ENCODE assay signal across 8 cellular contexts in the genomic region with DNA sequence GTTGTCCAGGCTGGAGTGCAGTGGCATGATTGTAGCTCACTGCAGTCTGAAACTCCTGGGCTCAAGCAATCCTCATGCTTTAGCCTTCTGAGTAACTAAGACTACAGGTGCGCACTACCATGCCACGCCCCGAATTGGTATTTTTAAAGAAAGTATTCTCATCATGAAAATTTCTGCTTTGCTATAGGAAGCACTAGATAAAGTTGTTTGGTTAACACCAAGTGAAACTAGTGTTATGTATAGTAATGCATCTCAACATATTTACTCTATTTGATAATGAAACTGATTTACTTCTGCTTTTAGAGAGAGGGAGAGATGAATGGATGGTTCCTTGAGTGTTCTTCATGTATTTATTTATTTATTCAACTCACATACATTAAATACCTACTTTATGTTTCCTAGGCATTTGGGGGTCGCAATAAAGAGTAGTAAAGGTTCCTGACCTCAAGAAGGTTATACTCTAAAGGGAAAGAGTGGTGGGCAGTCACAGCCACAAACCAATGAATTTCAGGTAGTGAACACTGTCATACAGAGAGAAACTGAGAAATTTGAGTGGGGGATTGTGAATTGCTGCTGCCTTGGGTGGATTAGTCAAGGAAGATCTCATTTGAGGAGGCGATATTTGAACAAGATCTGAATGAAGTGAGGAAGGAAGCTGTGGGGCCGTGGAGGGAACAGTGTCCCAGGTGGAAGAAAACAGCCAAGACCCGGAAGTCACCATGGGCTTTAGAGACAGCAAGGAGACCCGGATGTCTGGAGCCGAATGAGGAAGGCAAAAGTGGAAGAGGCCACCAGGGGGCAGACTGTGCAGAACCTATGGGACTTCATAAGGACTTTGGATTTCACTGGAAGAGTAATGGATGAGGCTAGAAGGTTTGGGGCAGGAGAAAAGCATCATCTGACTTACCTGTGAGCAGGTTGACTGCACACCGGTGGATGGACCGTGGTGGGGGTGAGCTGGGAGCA.
DNase-seq lines count a peak whose midpoint lies in the region; ATAC-seq, FAIRE-seq and TF ChIP-seq lines count a peak whose summit lies in the region.

No MANE protein-coding gene starts in this region.

- peak; percentile 84 for ATAC-seq in HG02938 (IDR thresholded peaks at IDR 0.05; ENCODE audit: unreplicated experiment)

- intact Hi-C loops in left ventricle myocardium inferior (cut with micrococcal nuclease): loop anchor here (5.0 kb wide), 1 partner anchor 390 kb away; no protein-coding TSS in a partner anchor

- FAIRE-seq in GM18507 (lab: Jason Lieb, UNC): peak; percentile 9

- TF ChIP-seq CTCF in C4-2B (conservative IDR thresholded peaks at IDR 0.05): peak; percentile 77
- TF ChIP-seq CTCF in left ventricle myocardium inferior (IDR thresholded peaks at IDR 0.05; ENCODE audit: borderline replicate concordance): peak; percentile 54

- no peaks in the 10 kb centered on the region for H3K4me1 ChIP-seq in left ventricle myocardium inferior

- peak; percentile 7 for DNase-seq in GM18507 (ENCODE audit: extremely low spot score, insufficient read length, low read depth)
- peak; percentile 49 for DNase-seq in NCI-H69 (lab: John Stamatoyannopoulos, UW)
- DNase-seq in activated effector memory CD4-positive, alpha-beta T cell treated with anti-CD3 and anti-CD28 coated beads, Interleukin-2, amount 50 U/mL, for 16 hours: peak; percentile 73
- DNase-seq in left ventricle myocardium inferior: no peak
- DNase-seq in stimulated activated CD4-positive, alpha-beta T cell treated with anti-CD3 and anti-CD28 coated beads, Interleukin-4, amount 100 ng/mL, for 1 hour: peak; percentile 39
- DNase-seq in epidermal melanocyte (ENCODE audit: insufficient read length, low spot score): no peak

- no peaks in the 10 kb centered on the region for H3K9me3 ChIP-seq in left ventricle myocardium inferior (replicated peaks)

- no peaks in the 10 kb centered on the region for H3K27me3 ChIP-seq in left ventricle myocardium inferior (ENCODE audit: low read depth)

- no peaks in the 10 kb centered on the region for H3K36me3 ChIP-seq in left ventricle myocardium inferior

- H3K27ac ChIP-seq in C4-2B (no peak overlapping the region), left ventricle myocardium inferior (replicated peaks) (no peak overlapping the region)

- no peak overlapping the region for H3K4me3 ChIP-seq in left ventricle myocardium inferior

Comparison
In these comparisons a context has a peak if more than half of its experiments do, and no peak if none do; other contexts are left out.
1. DNase-seq: peak in GM18507 (single experiment), NCI-H69 (single experiment), activated effector memory CD4-positive, alpha-beta T cell treated with anti-CD3 and anti-CD28 coated beads, Interleukin-2, amount 50 U/mL, for 16 hours (single experiment) and stimulated activated CD4-positive, alpha-beta T cell treated with anti-CD3 and anti-CD28 coated beads, Interleukin-4, amount 100 ng/mL, for 1 hour (single experiment); none in left ventricle myocardium inferior (single experiment) and epidermal melanocyte (single experiment).